In genomic region chr2:86283461-86284030, GRCh38 we compare ENCODE assay signal across 19 cellular contexts. TPM values are rescaled to one million over a fixed set of nuclear protein-coding genes. Genes with fewer than 3 reads are reported as not detected.
A peak's percentile ranks its signal among the peaks of the same experiment; 100 is the strongest.
DNase-seq lines count a peak whose midpoint lies in the region; ATAC-seq, FAIRE-seq and TF ChIP-seq lines count a peak whose summit lies in the region.
"Had no signal": no experiment of that assay in that cellular context is flagged by ENCODE, and none has a peak within 500 bp of the region (broad histone marks: within the 10 kb centered on the region; RNA-seq: fewer than 3 reads in every experiment).

No MANE protein-coding gene starts in this region.

- peak overlapping the region; percentile 11 to 71 (median 69) for H3K27ac Mint-ChIP-seq in nephron
- H3K27ac Mint-ChIP-seq: type B pancreatic cell had no signal

- no peak overlapping the region for H2AFZ ChIP-seq in SK-N-SH (ENCODE audit: low read depth)
- H2AFZ ChIP-seq: GM23248 had no signal

- no peak for TF ChIP-seq EP300 in SK-N-SH (IDR thresholded peaks at IDR 0.05; ENCODE audit: borderline replicate concordance in 1 of 2, low read depth in 1 of 2, low read length in 1 of 2)

- H3K4me1 ChIP-seq in SK-N-SH (ENCODE audit: control insufficient read depth in 1 of 2, insufficient read depth in 2 of 2, low read depth in 1 of 2, low read length in 1 of 2) (peaks cover 0 to 22% of the 10 kb centered on the region in 2 experiments; a peak in 1 of 4 replicates), testis (peaks cover 26% of the 10 kb centered on the region)
- H3K4me1 ChIP-seq: SJSA1 had no signal

- H3K27ac ChIP-seq in SK-N-SH (ENCODE audit: low read depth in 2 of 2, low read length in 1 of 2) (no peak overlapping the region), testis (peak overlapping the region; percentile 12 to 56)
- H3K27ac ChIP-seq: body of pancreas, epithelial cell of prostate, GM23248, neutrophil, SJSA1 had no signal

- WGBS in SK-N-SH (ENCODE audit: low lambda C conversion rate), result 55% methylated on average over 2 of the region's 4 CpGs
- WGBS in testis, 2 donors, result 61 to 69% methylated on average over 4 of the region's 4 CpGs

- H3K9ac ChIP-seq in SK-N-SH, result no peak overlapping the region
- H3K9ac ChIP-seq: GM23248 had no signal

- H4K20me1 ChIP-seq in SK-N-SH (ENCODE audit: insufficient read depth), result no peaks in the 10 kb centered on the region

- no peak for TF ChIP-seq POLR2A in testis (IDR thresholded peaks at IDR 0.05)

- H3K36me3 ChIP-seq in SK-N-SH (replicated peaks in 1 of 2; ENCODE audit: control insufficient read depth in 1 of 2, insufficient read depth in 2 of 2, low read length in 1 of 2) (no peaks in the 10 kb centered on the region), bronchial epithelial cell (ENCODE audit: control insufficient read depth, insufficient read depth, low read length) (no peaks in the 10 kb centered on the region), testis (ENCODE audit: low read depth, missing control alignments) (no peaks in the 10 kb centered on the region)
- H3K36me3 ChIP-seq: neutrophil, SJSA1 had no signal

- peaks cover 9% of the 10 kb centered on the region for H3K27me3 Mint-ChIP-seq in nephron (ENCODE audit: low read depth)
- H3K27me3 Mint-ChIP-seq: type B pancreatic cell had no signal

- H3F3A ChIP-seq in SK-N-SH (replicated peaks; ENCODE audit: insufficient read depth), result no peaks in the 10 kb centered on the region

- intact Hi-C loops in testis (cut with DNase I; ENCODE audit: low total_unique reads), result no loop called here

- H3K9me3 ChIP-seq in SK-N-SH (no peaks in the 10 kb centered on the region), testis (no peaks in the 10 kb centered on the region)
- H3K9me3 ChIP-seq: body of pancreas, neutrophil, SJSA1 had no signal

- 0 out of 3 replicates have a peak, but pooled peaks have one; percentile 20 for ATAC-seq in SK-N-SH treated with all-trans-retinoic acid at 6 μM for 48 hours

- H3K9me2 ChIP-seq in SK-N-SH, result no peaks in the 10 kb centered on the region

- no peak overlapping the region for H3K4me3 Mint-ChIP-seq in nephron
- H3K4me3 Mint-ChIP-seq: type B pancreatic cell had no signal

- peaks cover 15% of the 10 kb centered on the region; the same call in 1 of the 2 replicates for H3K27me3 ChIP-seq in SK-N-SH (ENCODE audit: insufficient read depth)
- H3K27me3 ChIP-seq in bronchial epithelial cell (ENCODE audit: control insufficient read depth, insufficient read depth, low read length), result peaks cover 7% of the 10 kb centered on the region
- H3K27me3 ChIP-seq in testis, result no peaks in the 10 kb centered on the region
- H3K27me3 ChIP-seq: body of pancreas had no signal

- POLR2A ChIA-PET in SK-N-SH (lab: Yijun Ruan, JAX), result no interaction called here

- CTCF ChIA-PET in SK-N-SH (lab: Yijun Ruan, JAX), result interaction anchor here (1.5 kb wide), 1 partner anchor 8 kb away, joined by 3 read pairs; no protein-coding TSS in a partner anchor

- DNase-seq in SK-N-SH, result no peak
- peak; percentile 10 for DNase-seq in bronchial epithelial cell (ENCODE audit: low read depth)
- DNase-seq in testis, result no peak
- DNase-seq in stimulated activated naive CD4-positive, alpha-beta T cell (lab: John Stamatoyannopoulos, UW), result no peak
- no peak for DNase-seq in activated CD4-positive, alpha-beta T cell treated with anti-CD3 and anti-CD28 coated beads, Interleukin-2, amount 50 U/mL, for 1 hour
- no peak for DNase-seq in amygdala (lab: John Stamatoyannopoulos, UW)
- DNase-seq: activated CD8-positive, alpha-beta memory T cell treated with anti-CD3 and anti-CD28 coated beads, Interleukin-2, amount 50 U/mL, for 4 hours; C1 segment of cervical spinal cord; GM23248; NCI-H2029; NCI-H524 had no signal

- H3K4me1 Mint-ChIP-seq in nephron, result peaks cover 66% of the 10 kb centered on the region

- no peaks in the 10 kb centered on the region for H3K79me2 ChIP-seq in SK-N-SH (ENCODE audit: insufficient read depth)

- H3K4me2 ChIP-seq in SK-N-SH, result no peak overlapping the region

- H3K4me3 ChIP-seq in SK-N-SH (ENCODE audit: low read depth in 2 of 2, low read length in 1 of 2), result no peak overlapping the region
- no peak overlapping the region for H3K4me3 ChIP-seq in bronchial epithelial cell (ENCODE audit: low read depth, low read length)
- H3K4me3 ChIP-seq in testis, result no peak overlapping the region
- H3K4me3 ChIP-seq: body of pancreas, GM23248, SJSA1 had no signal

- no peaks in the 10 kb centered on the region for H3K9me3 Mint-ChIP-seq in nephron
- H3K9me3 Mint-ChIP-seq: type B pancreatic cell had no signal

- no peak for TF ChIP-seq RAD21 in SK-N-SH (IDR thresholded peaks at IDR 0.05; ENCODE audit: low read length)

- H3K36me3 Mint-ChIP-seq in nephron (ENCODE audit: low read depth), result no peaks in the 10 kb centered on the region
- H3K36me3 Mint-ChIP-seq: type B pancreatic cell had no signal

- no peak for FAIRE-seq in bronchial epithelial cell (lab: Jason Lieb, UNC)
- FAIRE-seq: A204.1 had no signal

- TF ChIP-seq CTCF in SK-N-SH (IDR thresholded peaks at IDR 0.05) (no peak), bronchial epithelial cell (IDR thresholded peaks at IDR 0.05; ENCODE audit: insufficient read depth, low read length, severe bottlenecking) (no peak), nephron (IDR thresholded peaks at IDR 0.05; ENCODE audit: unreplicated experiment in 3 of 3) (no peak), testis (IDR thresholded peaks at IDR 0.05) (no peak)

TF ChIP-seq in SK-N-SH treated with all-trans-retinoic acid at 6 μM for 48 hours, 23 proteins besides CTCF, POLR2A, EP300 and RAD21 (continues in another document):
- no peak for TF ChIP-seq SNAI2 (CRISPR knock-in tag; IDR thresholded peaks at IDR 0.05)
- TF ChIP-seq ZFP30 (CRISPR knock-in tag; IDR thresholded peaks at IDR 0.05), result no peak
- no peak for TF ChIP-seq PATZ1 (CRISPR knock-in tag; IDR thresholded peaks at IDR 0.05; ENCODE audit: borderline replicate concordance)
- no peak for TF ChIP-seq PPARA (CRISPR knock-in tag; IDR thresholded peaks at IDR 0.05; ENCODE audit: borderline replicate concordance)

TF ChIP-seq in SK-N-SH, 30 proteins besides CTCF, POLR2A, EP300 and RAD21 (continues in another document):
- TF ChIP-seq REST (IDR thresholded peaks at IDR 0.05; ENCODE audit: low read depth, low read length) (no peak), MEF2A (IDR thresholded peaks at IDR 0.05; ENCODE audit: borderline replicate concordance, low read depth) (no peak), SIN3A (IDR thresholded peaks at IDR 0.05; ENCODE audit: borderline replicate concordance, low read depth, low read length) (no peak), NRF1 (IDR thresholded peaks at IDR 0.05; ENCODE audit: low read depth, low read length) (no peak), FOXJ3 (CRISPR knock-in tag; IDR thresholded peaks at IDR 0.05) (no peak), CHD2 (IDR thresholded peaks at IDR 0.05; ENCODE audit: low read length, partially characterized antibody) (no peak), RFX5 (IDR thresholded peaks at IDR 0.05; ENCODE audit: low read length) (no peak), MXI1 (IDR thresholded peaks at IDR 0.05; ENCODE audit: low read depth, low read length) (no peak), SMC3 (IDR thresholded peaks at IDR 0.05; ENCODE audit: low read depth, low read length) (no peak), TCF12 (IDR thresholded peaks at IDR 0.05) (no peak), NFIC (IDR thresholded peaks at IDR 0.05; ENCODE audit: borderline replicate concordance) (no peak), RXRA (IDR thresholded peaks at IDR 0.05; ENCODE audit: borderline replicate concordance, low read depth) (no peak), TAF1 (IDR thresholded peaks at IDR 0.05; ENCODE audit: borderline replicate concordance, low read depth, low read length) (no peak), USF1 (IDR thresholded peaks at IDR 0.05; ENCODE audit: borderline replicate concordance, low read depth) (no peak), YY1 (IDR thresholded peaks at IDR 0.05; ENCODE audit: low read depth) (no peak)

RNA-seq across cellular contexts. Expression of gene REEP1, which starts 53.9 kb away (rescaled TPM):
- polyA plus RNA-seq in SK-N-SH (2012; rRNA removed), result 0.13 TPM in 2 replicates
- polyA plus RNA-seq in SK-N-SH (2012; cell fraction: cytosol; rRNA removed), result 0.10 and 0.17 TPM in 2 replicates
- polyA plus RNA-seq in SK-N-SH (2012; cell fraction: nucleus; rRNA removed), result 0.11 TPM in 1 of 2 replicates, not detected in the other
- under 0.01 TPM in 1 of 2 replicates, not detected in the other for total RNA-seq in bronchial epithelial cell
- 100 to 1,000 TPM; 241 to 342 TPM for total RNA-seq in testis
- polyA plus RNA-seq in testis (ENCODE audit: insufficient read depth, low read depth, low replicate concordance), result 112 TPM
- total RNA-seq: GM23248 had no signal
- polyA plus RNA-seq: GM23248 had no signal

Comparison
In these comparisons a context has a peak if more than half of its experiments do, and no peak if none do; other contexts are left out.
1. H3K27ac ChIP-seq: peak in testis (2 of 2); none in SK-N-SH (0 of 2).
2. RNA of gene REEP1, which starts 53.9 kb away (total RNA-seq): 241 to 342 TPM in testis; under 0.01 TPM in bronchial epithelial cell; every median in the first group is over 100 times any median in the second.